Comparison of ENCODE assay signal across 2 cellular contexts in genomic region chr12:69317233-69317632, GRCh38. TPM values are rescaled to one million over a fixed set of nuclear protein-coding genes. Genes with fewer than 3 reads are reported as not detected.
"Had no signal": no experiment of that assay in that cellular context is flagged by ENCODE, and none has a peak within 500 bp of the region (broad histone marks: within the 10 kb centered on the region; RNA-seq: fewer than 3 reads in every experiment).

No MANE protein-coding gene starts in this region.

RNA-seq across cellular contexts. Expression of gene LYZ, which starts 30.9 kb away (rescaled TPM):
- total RNA-seq: G401 had no signal
- polyA plus RNA-seq: GM12878 had no signal
